ENCODE assay signal across 19 cellular contexts in the genomic region with DNA sequence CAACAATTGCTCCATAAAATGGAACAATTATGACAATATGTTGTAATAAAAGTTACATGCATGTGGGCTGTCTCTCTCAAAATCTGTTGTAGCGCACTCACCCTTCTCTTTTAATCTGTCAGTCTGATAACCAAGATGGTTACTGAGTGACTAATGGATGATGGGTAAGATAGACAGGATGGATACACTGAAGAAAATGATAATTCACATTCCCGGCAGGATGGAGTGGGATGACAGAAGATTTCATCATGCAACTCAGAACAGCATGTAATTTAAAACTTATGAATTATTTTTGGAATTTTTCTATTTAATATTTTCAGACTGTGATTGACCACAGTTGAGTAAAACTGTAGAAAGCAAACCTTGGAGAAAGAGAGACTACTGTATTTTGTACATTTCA. TPM values are rescaled to one million over a fixed set of nuclear protein-coding genes. Genes with fewer than 3 reads are reported as not detected.
DNase-seq lines count a peak whose midpoint lies in the region; ATAC-seq, FAIRE-seq and TF ChIP-seq lines count a peak whose summit lies in the region.
"Had no signal": no experiment of that assay in that cellular context is flagged by ENCODE, and none has a peak within 500 bp of the region (broad histone marks: within the 10 kb centered on the region; RNA-seq: fewer than 3 reads in every experiment).

No MANE protein-coding gene starts in this region.

- no peak overlapping the region for H2BK5ac ChIP-seq in H9 (ENCODE audit: insufficient read length, low read length)

- no peak overlapping the region for H3K18ac ChIP-seq in H9 (ENCODE audit: insufficient read length, low read depth, low read length)

- POLR2A ChIA-PET in K562 (lab: Yijun Ruan, JAX): no interaction called here

- no peak overlapping the region for H2AK5ac ChIP-seq in H9 (ENCODE audit: insufficient read length, low read length)

- intact Hi-C loops in K562 (cut with micrococcal nuclease): no loop called here

- H4K8ac ChIP-seq in H9 (replicated peaks; ENCODE audit: insufficient read length, low read depth, low read length): no peak overlapping the region

- H2BK12ac ChIP-seq in H9 (ENCODE audit: insufficient read length, low read depth, low read length): no peak overlapping the region

- H3K4me3 Mint-ChIP-seq in HFFc6 (no peak overlapping the region), H9 (no peak overlapping the region)
- no peak overlapping the region for H3K4me3 Mint-ChIP-seq in activated T-cell treated with anti-CD3 and anti-CD28 coated beads, Interleukin-2, amount 50 U/mL, for 24 hours
- H3K4me3 Mint-ChIP-seq: naive B cell had no signal

- 0% methylated on average over 2 of the region's 2 CpGs for WGBS in K562 (ENCODE audit: insufficient coverage, low coverage, missing lambda C conversion rate)
- WGBS in H9 (ENCODE audit: extremely low coverage, insufficient read length, low lambda C conversion rate): no CpG with 5 or more reads among the region's 2 CpGs

- H3K36me3 Mint-ChIP-seq in HFFc6 (ENCODE audit: low read depth) (no peaks in the 10 kb centered on the region; the same call in 1 of the 2 replicates), H9 (ENCODE audit: insufficient read depth in 1 of 3, low read depth in 3 of 3) (no peaks in the 10 kb centered on the region)
- no peaks in the 10 kb centered on the region for H3K36me3 Mint-ChIP-seq in activated T-cell treated with anti-CD3 and anti-CD28 coated beads, Interleukin-2, amount 50 U/mL, for 24 hours (ENCODE audit: low read depth)
- H3K36me3 Mint-ChIP-seq: activated naive CD8-positive, alpha-beta T cell had no signal

- no peak overlapping the region for H3K56ac ChIP-seq in H9 (ENCODE audit: insufficient read length, low read depth, low read length)

- H3K4me1 ChIP-seq in ACC112 (ENCODE audit: control insufficient read depth, insufficient read depth, low read length, unreplicated experiment) (peaks cover 45% of the 10 kb centered on the region), K562 (replicated peaks in 1 of 2; ENCODE audit: control insufficient read depth in 2 of 2, insufficient read depth in 2 of 2, low read length in 2 of 2) (no peaks in the 10 kb centered on the region), H9 (ENCODE audit: insufficient read depth, low read length) (no peaks in the 10 kb centered on the region)
- H3K4me1 ChIP-seq: testis had no signal

- peak; percentile 17 for DNase-seq in HFFc6
- DNase-seq in K562 (ENCODE audit: extremely low read depth in 1 of 4, low spot score in 3 of 4): no peak
- DNase-seq in fibroblast of villous mesenchyme (ENCODE audit: low read depth): peak; percentile 62
- no peak for DNase-seq in H9
- no peak for DNase-seq in activated T-cell treated with anti-CD3 and anti-CD28 coated beads, Interleukin-2, amount 50 U/mL, for 48 hours
- DNase-seq in activated T-cell treated with anti-CD3 and anti-CD28 coated beads, Interleukin-2, amount 50 U/mL, for 24 hours: no peak
- DNase-seq in ACHN: no peak
- DNase-seq: Calu3; erythroblast; naive B cell; NCI-H1694 treated with DMSO at 0.1 percent for 48 hours; NCI-H524 treated with DMSO at 0.1 percent for 48 hours; stimulated activated CD4-positive, alpha-beta T cell treated with anti-CD3 and anti-CD28 coated beads, Interleukin-15, amount 100 ng/mL, for 24 hours; testis had no signal

- no peak for FAIRE-seq in K562 (lab: Jason Lieb, UNC)
- FAIRE-seq: colon, GM19239 had no signal

- H2BK120ac ChIP-seq in H9 (ENCODE audit: low read depth, low read length, poor library complexity, severe bottlenecking): no peak overlapping the region

- no peaks in the 10 kb centered on the region for H4K20me1 ChIP-seq in K562 (replicated peaks; ENCODE audit: control insufficient read depth, insufficient read depth, low read length)
- H4K20me1 ChIP-seq in H9 (ENCODE audit: control insufficient read depth, insufficient read depth, insufficient read length): no peaks in the 10 kb centered on the region

- no peak for TF ChIP-seq POLR2A in K562 (conservative IDR thresholded peaks at IDR 0.05)

- H3K27ac Mint-ChIP-seq in HFFc6: peak overlapping the region; percentile 42; the same call in 1 of the 2 replicates
- no peak overlapping the region for H3K27ac Mint-ChIP-seq in H9
- no peak overlapping the region for H3K27ac Mint-ChIP-seq in activated T-cell treated with anti-CD3 and anti-CD28 coated beads, Interleukin-2, amount 50 U/mL, for 24 hours
- H3K27ac Mint-ChIP-seq: naive B cell had no signal

- H3K9me3 Mint-ChIP-seq in HFFc6 (no peaks in the 10 kb centered on the region), H9 (no peaks in the 10 kb centered on the region)
- H3K9me3 Mint-ChIP-seq in activated T-cell treated with anti-CD3 and anti-CD28 coated beads, Interleukin-2, amount 50 U/mL, for 24 hours: peaks cover 4% of the 10 kb centered on the region

- H3K4me3 ChIP-seq in ACC112 (ENCODE audit: low read depth, low read length) (no peak overlapping the region), K562 (no peak overlapping the region), fibroblast of villous mesenchyme (ENCODE audit: low read depth, low read length) (no peak overlapping the region)
- H3K4me3 ChIP-seq: testis had no signal

- no peak overlapping the region for H3K4ac ChIP-seq in H9 (ENCODE audit: low read depth, low read length)

- H2AFZ ChIP-seq in ACC112 (ENCODE audit: low read length, unreplicated experiment) (no peak overlapping the region), K562 (ENCODE audit: low read depth, low read length) (no peak overlapping the region), H9 (ENCODE audit: low read length) (no peak overlapping the region)

- H4K5ac ChIP-seq in H9 (ENCODE audit: insufficient read length, low read depth, low read length): no peak overlapping the region

- H3K4me1 Mint-ChIP-seq in HFFc6 (ENCODE audit: low read depth) (peaks cover 75% of the 10 kb centered on the region), H9 (peaks cover 21 to 33% of the 10 kb centered on the region in 2 experiments)
- peaks cover 65% of the 10 kb centered on the region for H3K4me1 Mint-ChIP-seq in activated T-cell treated with anti-CD3 and anti-CD28 coated beads, Interleukin-2, amount 50 U/mL, for 24 hours (ENCODE audit: low read depth)

- H3K36me3 ChIP-seq in ACC112 (ENCODE audit: insufficient read depth, low read length) (no peaks in the 10 kb centered on the region), K562 (ENCODE audit: control insufficient read depth, insufficient read depth, low read length) (no peaks in the 10 kb centered on the region)

- no peak overlapping the region for H3K14ac ChIP-seq in H9 (ENCODE audit: insufficient read depth, low read length)

- no peaks in the 10 kb centered on the region for H3K79me1 ChIP-seq in H9 (ENCODE audit: insufficient read depth, low read depth, low read length, poor library complexity, severe bottlenecking)

- no peak for TF ChIP-seq CTCF in HFFc6 (IDR thresholded peaks at IDR 0.05)
- no peak for TF ChIP-seq CTCF in K562 (IDR thresholded peaks at IDR 0.05 in 2 of 3, conservative IDR thresholded peaks at IDR 0.05 in 1 of 3; ENCODE audit: insufficient read depth in 2 of 3, low read depth in 1 of 3, low read length in 3 of 3)
- no peak for TF ChIP-seq CTCF in fibroblast of villous mesenchyme (IDR thresholded peaks at IDR 0.05; ENCODE audit: insufficient read depth, low read depth, low read length)
- TF ChIP-seq CTCF in H9 (conservative IDR thresholded peaks at IDR 0.05): no peak

- in situ Hi-C loops in K562 (cut with MboI) (no loop called here), ACHN (cut with HindIII; ENCODE audit: low pct_ligation_motif_present, low pct_unique_long_range_greater_than_20kb, low sequenced_read_pairs) (no loop called here)

- H3K79me2 ChIP-seq in ACC112 (ENCODE audit: control insufficient read depth, insufficient read depth, low read length, unreplicated experiment) (no peaks in the 10 kb centered on the region), K562 (ENCODE audit: control insufficient read depth, insufficient read depth, low read length) (no peaks in the 10 kb centered on the region), H9 (ENCODE audit: insufficient read depth, low read length) (no peaks in the 10 kb centered on the region)

- H3K9me3 ChIP-seq in K562 (replicated peaks; ENCODE audit: control insufficient read depth, insufficient read depth, low read depth, low read length) (no peaks in the 10 kb centered on the region), H9 (ENCODE audit: control insufficient read depth, low read depth, low read length) (no peaks in the 10 kb centered on the region)
- H3K9me3 ChIP-seq: testis had no signal

- TF ChIP-seq RAD21 in K562 (CRISPR knock-in tag; conservative IDR thresholded peaks at IDR 0.05 in 1 of 2, IDR thresholded peaks at IDR 0.05 in 1 of 2): no peak

- H3K27me3 Mint-ChIP-seq in HFFc6 (ENCODE audit: insufficient read depth) (no peaks in the 10 kb centered on the region), H9 (ENCODE audit: low read depth) (peaks cover 2% of the 10 kb centered on the region; the same call in 1 of the 2 replicates)
- no peaks in the 10 kb centered on the region for H3K27me3 Mint-ChIP-seq in activated T-cell treated with anti-CD3 and anti-CD28 coated beads, Interleukin-2, amount 50 U/mL, for 24 hours
- H3K27me3 Mint-ChIP-seq: activated naive CD8-positive, alpha-beta T cell had no signal

- BruUV-seq in K562 (replicated peaks; lab: Mats Ljungman, UMichigan): no TSS peak

- H4K91ac ChIP-seq in H9 (ENCODE audit: insufficient read length, low read depth, low read length): no peak overlapping the region

- H3K27me3 ChIP-seq in ACC112 (ENCODE audit: insufficient read depth, low read length): no peaks in the 10 kb centered on the region
- H3K27me3 ChIP-seq in K562 (ENCODE audit: control insufficient read depth in 2 of 2, insufficient read depth in 2 of 2, low read length in 2 of 2): no peaks in the 10 kb centered on the region
- no peaks in the 10 kb centered on the region for H3K27me3 ChIP-seq in H9 (ENCODE audit: insufficient read depth, low read length)
- H3K27me3 ChIP-seq: testis had no signal

- H3K4me2 ChIP-seq in K562 (ENCODE audit: insufficient read depth, low read length): no peak overlapping the region
- H3K4me2 ChIP-seq in H9 (ENCODE audit: insufficient read depth, insufficient read length, low read length): no peak overlapping the region

- no peak overlapping the region for H3T11ph ChIP-seq in H9 (ENCODE audit: low read length)

- no peak overlapping the region for H3K23ac ChIP-seq in H9 (ENCODE audit: insufficient read length, low read depth, low read length)

- H3K9me1 ChIP-seq in K562 (ENCODE audit: control insufficient read depth, insufficient read depth, low read length): no peaks in the 10 kb centered on the region

- H2BK15ac ChIP-seq in H9 (ENCODE audit: low read depth, low read length): no peak overlapping the region

- CTCF ChIA-PET in K562 (lab: Yijun Ruan, JAX; ENCODE audit: low intra/inter-chr PET ratio): no interaction called here

- no peaks in the 10 kb centered on the region for H3K23me2 ChIP-seq in H9 (ENCODE audit: insufficient read length, low read depth, low read length, poor library complexity, severe bottlenecking)

- no peak for TF ChIP-seq EP300 in K562 (IDR thresholded peaks at IDR 0.05; ENCODE audit: low read length)

- no peak overlapping the region for H2BK20ac ChIP-seq in H9 (ENCODE audit: low read depth, low read length, poor library complexity, severe bottlenecking)

- H3K9ac ChIP-seq in K562 (ENCODE audit: insufficient read depth in 1 of 2, low read depth in 2 of 2, low read length in 2 of 2): no peak overlapping the region
- no peak overlapping the region for H3K9ac ChIP-seq in H9 (ENCODE audit: extremely low read depth, insufficient read length, low read length)

- ATAC-seq in K562: no peak
- ATAC-seq: left lobe of liver had no signal

- H3K27ac ChIP-seq in ACC112 (ENCODE audit: low read depth, low read length) (peak overlapping the region; percentile 7), K562 (ENCODE audit: extremely low read depth, low read depth, low read length) (no peak overlapping the region), H9 (ENCODE audit: insufficient read length, low read depth, low read length) (no peak overlapping the region)
- H3K27ac ChIP-seq: testis had no signal

RNA-seq across cellular contexts. Expression of gene CDH13, which starts 30.5 kb away (rescaled TPM):
- total RNA-seq in HFFc6 (2021; fragmentation: NEBNext Ultra II Directional; extraction: Animal tissue kit (Norgen Biotek cat#: 25700)): 10 to 100 TPM in 2 of 6 experiments, 1 to 10 TPM in 4; 3.6 to 14.7 (median 4.7) TPM
- total RNA-seq in K562 (2011; cell fraction: chromatin; rRNA removed; ENCODE audit: low replicate concordance): not detected in 2 replicates
- total RNA-seq in K562 (2011; cell fraction: nucleolus; rRNA removed): not detected in 2 replicates
- total RNA-seq in K562 (2011; cell fraction: nucleoplasm; rRNA removed): not detected in 2 replicates
- total RNA-seq in K562 (2014; rRNA removed): not detected in 2 replicates
- not detected in 2 replicates for total RNA-seq in K562 (2014; rRNA removed; fragmentation: Illumina TruSeq; extraction: Trizol)
- not detected in 2 replicates for total RNA-seq in K562 (2015; rRNA removed; fragmentation: Illumina TruSeq; extraction: Trizol)
- not detected in 2 replicates for total RNA-seq in K562 (2021)
- polyA plus RNA-seq in K562 (2011; rRNA removed): not detected in 2 replicates
- 0.01 TPM in 1 of 2 replicates, not detected in the other for polyA plus RNA-seq in K562 (2011; cell fraction: cytosol; rRNA removed)
- polyA plus RNA-seq in K562 (2011; cell fraction: nucleus; rRNA removed): not detected in 2 replicates
- not detected in 2 replicates for polyA plus RNA-seq in K562 (2012)
- not detected in 2 replicates for polyA plus RNA-seq in K562 (2014; fragmentation: Illumina TruSeq; extraction: Trizol)
- polyA plus RNA-seq in K562 (2014; fragmentation: Nextera tagmentation; extraction: Ambion mirVana): under 1 TPM in 1 of 2 experiments, not detected in 1; 0.03 TPM
- polyA plus RNA-seq in K562 (2014; rRNA removed): not detected in 2 replicates
- polyA minus RNA-seq in K562 (2011; rRNA and poly(A)+ RNA removed): not detected in 2 replicates
- polyA minus RNA-seq in K562 (2011; cell fraction: cytosol; rRNA and poly(A)+ RNA removed): not detected in 2 replicates
- polyA minus RNA-seq in K562 (2011; cell fraction: nucleus; rRNA and poly(A)+ RNA removed): not detected in 2 replicates
- 47.5 and 72.2 TPM in 2 replicates for total RNA-seq in fibroblast of villous mesenchyme
- total RNA-seq in H9 (2021): 1.5 and 2.4 TPM in 2 replicates
- total RNA-seq: Calu3 had no signal

Comparison
In these comparisons a context has a peak if more than half of its experiments do, and no peak if none do; other contexts are left out.
1. DNase-seq: peak in HFFc6 (single experiment) and fibroblast of villous mesenchyme (single experiment); none in K562 (0 of 4), H9 (single experiment), activated T-cell treated with anti-CD3 and anti-CD28 coated beads, Interleukin-2, amount 50 U/mL, for 48 hours (0 of 2), activated T-cell treated with anti-CD3 and anti-CD28 coated beads, Interleukin-2, amount 50 U/mL, for 24 hours (single experiment) and ACHN (single experiment).